9 cellular contexts compared by ENCODE assay signal in the genomic region with DNA sequence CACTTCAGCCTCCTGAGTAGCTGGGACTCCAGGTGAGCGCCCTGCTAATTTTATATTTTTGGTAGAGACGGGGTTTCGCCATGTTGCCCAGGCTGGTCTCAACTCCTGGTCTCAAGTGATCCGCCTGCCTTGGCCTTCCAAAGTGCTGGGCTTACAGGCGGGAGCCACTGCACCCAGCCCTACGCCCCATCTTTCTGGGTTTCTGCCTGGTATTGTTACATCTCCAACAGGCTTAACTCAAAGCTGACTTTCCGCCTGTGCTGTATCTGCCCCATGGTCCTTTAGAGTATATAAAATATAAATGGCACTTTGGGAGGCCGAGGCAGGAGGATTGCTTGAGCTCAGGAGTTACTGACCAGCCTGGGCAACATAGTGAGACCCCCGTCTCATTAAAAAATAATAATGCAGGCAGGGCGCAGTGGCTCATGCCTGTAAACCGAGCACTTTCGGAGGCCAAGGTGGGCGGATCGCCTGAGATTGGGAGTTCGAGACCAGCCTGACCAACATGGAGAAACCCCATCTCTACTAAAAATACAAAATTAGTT. TPM values are rescaled to one million over a fixed set of nuclear protein-coding genes. Genes with fewer than 3 reads are reported as not detected.
DNase-seq lines count a peak whose midpoint lies in the region; FAIRE-seq and TF ChIP-seq lines count a peak whose summit lies in the region.
"Had no signal": no experiment of that assay in that cellular context is flagged by ENCODE, and none has a peak within 500 bp of the region (broad histone marks: within the 10 kb centered on the region; RNA-seq: fewer than 3 reads in every experiment).

No MANE protein-coding gene starts in this region.

- H3K9me3 ChIP-seq in right atrium auricular region = no peaks in the 10 kb centered on the region

- H3K27ac ChIP-seq in right atrium auricular region (peak overlapping the region; percentile 94 to 98), skin epidermis (peak overlapping the region; percentile 81 to 98 (median 95))

- TF ChIP-seq CTCF in right atrium auricular region (IDR thresholded peaks at IDR 0.05) = no peak

- no peaks in the 10 kb centered on the region for H3K27me3 ChIP-seq in right atrium auricular region

- peaks cover 0 to 12% of the 10 kb centered on the region in 2 donors for H3K4me1 ChIP-seq in right atrium auricular region

- no peaks in the 10 kb centered on the region for H3K36me3 ChIP-seq in right atrium auricular region

- DNase-seq in DMS 273 (lab: John Stamatoyannopoulos, UW; ENCODE audit: unreplicated experiment) = peak; percentile 59
- DNase-seq in DMS 273 treated with DMSO at 0.1 percent for 48 hours (lab: John Stamatoyannopoulos, UW) = no peak
- DNase-seq in activated CD4-positive, alpha-beta T cell treated with anti-CD3 and anti-CD28 coated beads, Interleukin-2, amount 50 U/mL, for 48 hours = peak; percentile 16 to 29
- DNase-seq in right atrium auricular region (ENCODE audit: low spot score) = no peak
- DNase-seq in NCI-H187 (lab: John Stamatoyannopoulos, UW) = no peak
- no peak for DNase-seq in RCC 7860 (ENCODE audit: low spot score)
- DNase-seq in NCI-H2107 (lab: John Stamatoyannopoulos, UW) = no peak

- no peak for FAIRE-seq in RCC 7860 (lab: Jason Lieb, UNC)
- FAIRE-seq: A204.1 had no signal

- H3K4me3 ChIP-seq in right atrium auricular region (peak overlapping the region; percentile 68 to 69), skin epidermis (peak overlapping the region; percentile 53 to 71 (median 60))

RNA-seq across cellular contexts. Expression of gene GLDC, which starts 36.5 kb away (rescaled TPM):
- total RNA-seq in right atrium auricular region = under 1 TPM in 1 of 2 donors, not detected in 1; 0.39 TPM

Comparison
In these comparisons a context has a peak if more than half of its experiments do, and no peak if none do; other contexts are left out.
1. DNase-seq: peak in DMS 273 (single experiment) and activated CD4-positive, alpha-beta T cell treated with anti-CD3 and anti-CD28 coated beads, Interleukin-2, amount 50 U/mL, for 48 hours (2 of 2); none in DMS 273 treated with DMSO at 0.1 percent for 48 hours (single experiment), right atrium auricular region (single experiment), NCI-H187 (0 of 2), RCC 7860 (single experiment) and NCI-H2107 (single experiment).